Comparison of ENCODE assay signal across 19 cellular contexts in genomic region chr12:93429448-93429847, GRCh38.
"Had no signal": no experiment of that assay in that cellular context is flagged by ENCODE, and none has a peak within 500 bp of the region (broad histone marks: within the 10 kb centered on the region; RNA-seq: fewer than 3 reads in every experiment).

No MANE protein-coding gene starts in this region.

- H3K4me3 Mint-ChIP-seq: activated CD4-positive, alpha-beta T cell treated with anti-CD3 and anti-CD28 coated beads, Interleukin-2, amount 10 ng/mL, durations not matched to agents 24 days and 14 days; activated T-helper 1 cell treated with anti-CD3 and anti-CD28 coated beads, Interleukin-12 subunit alpha, Interleukin-12 subunit beta, Interleukin-2, Interleukin-4 antibody, amounts not matched to agents 30 ng/mL and 10 ng/mL and 1 ng/mL, durations not matched to agents 14 hours and 24 hours and 36 hours; naive B cell; neural crest cell had no signal

- H3K27ac Mint-ChIP-seq: activated CD4-positive, alpha-beta T cell treated with anti-CD3 and anti-CD28 coated beads, Interleukin-2, amount 10 ng/mL, durations not matched to agents 24 days and 14 days; activated T-helper 1 cell treated with anti-CD3 and anti-CD28 coated beads, Interleukin-12 subunit alpha, Interleukin-12 subunit beta, Interleukin-2, Interleukin-4 antibody, amounts not matched to agents 30 ng/mL and 10 ng/mL and 1 ng/mL, durations not matched to agents 14 hours and 24 hours and 36 hours had no signal

- DNase-seq: activated CD4-positive, CD25-positive, alpha-beta regulatory T cell; activated gamma-delta T cell treated with Interleukin-2 at 50 U/mL for 16 hours; adrenal gland; foreskin melanocyte; mucosa of descending colon; naive B cell; right cardiac atrium; stimulated activated CD4-positive, alpha-beta T cell treated with anti-CD3 and anti-CD28 coated beads, Interleukin-4, amount 100 ng/mL, for 1 hour; T-helper 1 cell; T-helper 9 cell; testis; upper lobe of left lung had no signal

- H3K4me3 ChIP-seq: adrenal gland, mucosa of descending colon, skin epidermis, testis, upper lobe of left lung had no signal

- H3K27me3 ChIP-seq: adrenal gland, testis, upper lobe of left lung had no signal

- H3K36me3 Mint-ChIP-seq: activated naive CD4-positive, alpha-beta T cell treated with anti-CD3 and anti-CD28 coated beads, Interleukin-2, amount 50 U/mL, for 72 hours; naive B cell had no signal

- H3K27ac ChIP-seq: adrenal gland, skin epidermis, testis, upper lobe of left lung had no signal

- H3K36me3 ChIP-seq: adrenal gland, upper lobe of left lung had no signal

- H3K9me3 Mint-ChIP-seq: activated CD4-positive, alpha-beta T cell treated with anti-CD3 and anti-CD28 coated beads, Interleukin-2, amount 10 ng/mL, durations not matched to agents 24 days and 14 days; activated naive CD4-positive, alpha-beta T cell treated with anti-CD3 and anti-CD28 coated beads, Interleukin-2, amount 50 U/mL, for 72 hours; activated T-helper 1 cell treated with anti-CD3 and anti-CD28 coated beads, Interleukin-12 subunit alpha, Interleukin-12 subunit beta, Interleukin-2, Interleukin-4 antibody, amounts not matched to agents 30 ng/mL and 10 ng/mL and 1 ng/mL, durations not matched to agents 14 hours and 24 hours and 36 hours; naive B cell; neural crest cell had no signal

- H3K9me3 ChIP-seq: adrenal gland, mucosa of descending colon, testis, upper lobe of left lung had no signal

- H3K27me3 Mint-ChIP-seq: activated CD4-positive, alpha-beta T cell treated with anti-CD3 and anti-CD28 coated beads, Interleukin-2, amount 10 ng/mL, durations not matched to agents 24 days and 14 days; naive B cell; progenitor cell of endocrine pancreas had no signal

- ATAC-seq: activated naive CD4-positive, alpha-beta T cell treated with anti-CD3 and anti-CD28 coated beads, Interleukin-2, amount 50 U/mL, for 72 hours; left lobe of liver; mucosa of descending colon had no signal
